Comparison of ENCODE assay signal across 16 cellular contexts in genomic region chr1:70041317-70042045, GRCh38.
"Had no signal": no experiment of that assay in that cellular context is flagged by ENCODE, and none has a peak within 500 bp of the region (broad histone marks: within the 10 kb centered on the region; RNA-seq: fewer than 3 reads in every experiment).

No MANE protein-coding gene starts in this region.

- ATAC-seq: left lobe of liver had no signal

- DNase-seq: activated CD4-positive, alpha-beta T cell treated with anti-CD3 and anti-CD28 coated beads, Interleukin-2, amount 50 U/mL, for 48 hours; activated effector memory CD4-positive, alpha-beta T cell treated with Interleukin-2 at 50 U/mL for 16 hours; activated T-cell treated with anti-CD3 and anti-CD28 coated beads, Interleukin-2, amount 50 U/mL, for 1 hour; adrenal gland; central memory CD4-positive, alpha-beta T cell; colonic mucosa; islet precursor cell; mammary epithelial cell; naive thymus-derived CD4-positive, alpha-beta T cell; stimulated activated CD4-positive, alpha-beta T cell treated with anti-CD3 and anti-CD28 coated beads, Interleukin-1b, Interleukin-23, amount 100 ng/mL, for 48 hours; stomach; WERI-Rb-1 had no signal

- H3K4me3 ChIP-seq: adrenal gland, colonic mucosa, esophagus muscularis mucosa, stomach, thoracic aorta had no signal

- H3K27ac ChIP-seq: adrenal gland, colonic mucosa, esophagus muscularis mucosa, neutrophil, stomach, thoracic aorta, WERI-Rb-1 had no signal

- H3K27me3 ChIP-seq: adrenal gland, colonic mucosa, esophagus muscularis mucosa, neutrophil, stomach had no signal
